ENCODE assay signal across 11 cellular contexts in the genomic region with DNA sequence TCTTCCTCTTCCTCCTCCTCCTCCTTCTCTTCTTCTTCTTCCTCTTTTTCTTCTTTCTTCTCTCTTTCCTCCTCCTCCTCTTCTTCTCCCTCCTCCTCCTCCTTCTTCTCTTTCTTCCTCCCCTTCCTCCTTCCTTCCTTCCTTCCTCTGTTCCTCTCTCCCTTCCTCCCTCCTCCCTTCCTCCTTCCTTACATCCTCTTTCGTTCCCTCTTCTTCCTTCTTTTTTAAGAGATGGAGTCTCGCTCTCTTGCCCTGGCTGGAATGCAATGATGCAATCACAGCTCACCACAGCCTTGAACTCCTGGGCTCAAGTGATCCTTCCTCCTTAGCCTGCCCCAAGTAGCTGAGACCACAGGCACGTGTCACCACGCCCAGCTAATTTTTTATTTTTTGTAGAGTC. TPM values are rescaled to one million over a fixed set of nuclear protein-coding genes. Genes with fewer than 3 reads are reported as not detected.
DNase-seq lines count a peak whose midpoint lies in the region; ATAC-seq, FAIRE-seq and TF ChIP-seq lines count a peak whose summit lies in the region.
"Had no signal": no experiment of that assay in that cellular context is flagged by ENCODE, and none has a peak within 500 bp of the region (broad histone marks: within the 10 kb centered on the region; RNA-seq: fewer than 3 reads in every experiment).

No MANE protein-coding gene starts in this region.

- TF ChIP-seq CTCF in K562 (IDR thresholded peaks at IDR 0.05 in 2 of 3, conservative IDR thresholded peaks at IDR 0.05 in 1 of 3; ENCODE audit: insufficient read depth in 2 of 3, low read depth in 1 of 3, low read length in 3 of 3) (no peak), lung (IDR thresholded peaks at IDR 0.05; ENCODE audit: control extremely low read depth, extremely low read depth) (no peak), mucosa of descending colon (IDR thresholded peaks at IDR 0.05) (no peak)

- no peak for TF ChIP-seq EP300 in K562 (IDR thresholded peaks at IDR 0.05; ENCODE audit: low read length)

- no peak overlapping the region for H3K4me2 ChIP-seq in K562 (ENCODE audit: insufficient read depth, low read length)

- FAIRE-seq in K562 (lab: Jason Lieb, UNC): no peak

- H3K27ac ChIP-seq in K562 (ENCODE audit: extremely low read depth, low read depth, low read length) (no peak overlapping the region), lung (ENCODE audit: low read depth in 1 of 2, low read length in 1 of 2) (peak overlapping the region in 1 of 2 donors; percentile 79)

- intact Hi-C loops in K562 (cut with micrococcal nuclease): no loop called here
- intact Hi-C loops in mucosa of descending colon (cut with DNase I, micrococcal nuclease): no loop called here

- TF ChIP-seq POLR2A in K562 (conservative IDR thresholded peaks at IDR 0.05): no peak

- peaks cover 2% of the 10 kb centered on the region for H3K9me1 ChIP-seq in K562 (ENCODE audit: control insufficient read depth, insufficient read depth, low read length)

- in situ Hi-C loops in K562 (cut with MboI): no loop called here

- H3K27me3 ChIP-seq in K562 (ENCODE audit: control insufficient read depth in 2 of 2, insufficient read depth in 2 of 2, low read length in 2 of 2) (no peaks in the 10 kb centered on the region; a peak in 1 of 5 replicates), lung (ENCODE audit: control insufficient read depth, insufficient read depth) (no peaks in the 10 kb centered on the region)

- H3K4me3 ChIP-seq in K562 (no peak overlapping the region), lung (no peak overlapping the region), mucosa of descending colon (no peak overlapping the region)

- POLR2A ChIA-PET in K562 (lab: Yijun Ruan, JAX): interaction anchor here (0.8 kb wide), 1 partner anchor 61 kb away, joined by 3 read pairs; no protein-coding TSS in a partner anchor

- no peaks in the 10 kb centered on the region for H3K9me3 ChIP-seq in K562 (replicated peaks; ENCODE audit: control insufficient read depth, insufficient read depth, low read depth, low read length)
- no peaks in the 10 kb centered on the region for H3K9me3 ChIP-seq in lung (ENCODE audit: control insufficient read depth in 2 of 2, insufficient read depth in 1 of 2, low read length in 1 of 2)
- H3K9me3 ChIP-seq in mucosa of descending colon: no peaks in the 10 kb centered on the region

- 44% methylated on average over 4 of the region's 4 CpGs for WGBS in K562 (ENCODE audit: insufficient coverage, low coverage, missing lambda C conversion rate)
- WGBS in lung, 2 donors: 35 to 48% methylated on average over 4 of the region's 4 CpGs

- H4K20me1 ChIP-seq in K562 (replicated peaks; ENCODE audit: control insufficient read depth, insufficient read depth, low read length): no peaks in the 10 kb centered on the region

- H3K36me3 ChIP-seq in K562 (ENCODE audit: control insufficient read depth, insufficient read depth, low read length) (peaks cover 34% of the 10 kb centered on the region; the same call in 2 of the 3 replicates), lung (ENCODE audit: control insufficient read depth in 2 of 2, insufficient read depth in 2 of 2, low read length in 2 of 2) (peaks cover 0 to 20% of the 10 kb centered on the region in 2 donors), mucosa of descending colon (ENCODE audit: low read depth) (no peaks in the 10 kb centered on the region)

- DNase-seq in A172 (ENCODE audit: low spot score) (peak; percentile 38), LHCN-M2 (ENCODE audit: low read depth) (peak; percentile 61), K562 (ENCODE audit: extremely low read depth in 1 of 4, low spot score in 3 of 4) (no peak), lung (ENCODE audit: low spot score) (peak; percentile 62), NCI-H128 (lab: John Stamatoyannopoulos, UW; ENCODE audit: unreplicated experiment) (no peak), mucosa of descending colon (no peak)
- DNase-seq: naive thymus-derived CD8-positive, alpha-beta T cell; substantia nigra; T-helper 2 cell had no signal

- H2AFZ ChIP-seq in K562 (ENCODE audit: low read depth, low read length): no peak overlapping the region

- CTCF ChIA-PET in K562 (lab: Yijun Ruan, JAX; ENCODE audit: low intra/inter-chr PET ratio): no interaction called here

- peaks cover 19 to 46% of the 10 kb centered on the region in 2 experiments; a peak in 4 of 5 replicates for H3K4me1 ChIP-seq in K562 (replicated peaks in 1 of 2; ENCODE audit: control insufficient read depth in 2 of 2, insufficient read depth in 2 of 2, low read length in 2 of 2)
- peaks cover 0 to 22% of the 10 kb centered on the region in 2 donors for H3K4me1 ChIP-seq in lung (ENCODE audit: control insufficient read depth in 2 of 2, insufficient read depth in 2 of 2, low read length in 2 of 2)
- peaks cover 13% of the 10 kb centered on the region for H3K4me1 ChIP-seq in mucosa of descending colon (ENCODE audit: low read depth)

- H3K79me2 ChIP-seq in K562 (ENCODE audit: control insufficient read depth, insufficient read depth, low read length): peaks cover 6% of the 10 kb centered on the region; the same call in 2 of the 3 replicates

- no peak for TF ChIP-seq RAD21 in K562 (CRISPR knock-in tag; conservative IDR thresholded peaks at IDR 0.05 in 1 of 2, IDR thresholded peaks at IDR 0.05 in 1 of 2)

- ATAC-seq in K562: no peak
- ATAC-seq in lung (ENCODE audit: insufficient read depth, low FRiP score): no peak
- no peak for ATAC-seq in GM21390 (IDR thresholded peaks at IDR 0.05; ENCODE audit: unreplicated experiment)
- no peak for ATAC-seq in mucosa of descending colon
- no peak for ATAC-seq in HG02981 (IDR thresholded peaks at IDR 0.05; ENCODE audit: unreplicated experiment)
- ATAC-seq: naive thymus-derived CD8-positive, alpha-beta T cell had no signal

- no TSS peak for BruUV-seq in K562 (replicated peaks; lab: Mats Ljungman, UMichigan)

- H3K9ac ChIP-seq in K562 (ENCODE audit: insufficient read depth in 1 of 2, low read depth in 2 of 2, low read length in 2 of 2): no peak overlapping the region

RNA-seq across cellular contexts. Expression of a gene that starts 13.2 kb away (rescaled TPM):
- total RNA-seq in A172 (2014; rRNA removed; shearing (Covaris generic)): 24.0 and 28.6 TPM in 2 replicates
- total RNA-seq in LHCN-M2 (2014; rRNA removed) (66.0 and 75.3 TPM in 2 replicates), K562 (2014; rRNA removed) (4.3 and 5.9 TPM in 2 replicates), K562 (2014; rRNA removed; fragmentation: Illumina TruSeq; extraction: Trizol) (1.6 and 1.8 TPM in 2 replicates), K562 (2015; rRNA removed; fragmentation: Illumina TruSeq; extraction: Trizol) (1.8 and 2.3 TPM in 2 replicates), K562 (2021) (26.3 and 32.2 TPM in 2 replicates), lung (100 to 1,000 TPM; 177 to 190 TPM), mucosa of descending colon (100 to 1,000 TPM in 1 of 3 donors, 10 to 100 TPM in 2; 10.8 to 108 (median 30.3) TPM)
- 260 TPM for polyA plus RNA-seq in LHCN-M2 (2012)
- total RNA-seq in K562 (2011; cell fraction: chromatin; rRNA removed; ENCODE audit: low replicate concordance): 11.5 and 24.1 TPM in 2 replicates
- total RNA-seq in K562 (2011; cell fraction: nucleolus; rRNA removed): 15.1 and 17.2 TPM in 2 replicates
- 13.1 and 17.8 TPM in 2 replicates for total RNA-seq in K562 (2011; cell fraction: nucleoplasm; rRNA removed)
- polyA plus RNA-seq in K562 (2011; rRNA removed) (3.0 and 9.6 TPM in 2 replicates), K562 (2014; fragmentation: Illumina TruSeq; extraction: Trizol) (14.7 and 15.3 TPM in 2 replicates), K562 (2014; fragmentation: Nextera tagmentation; extraction: Ambion mirVana) (1 to 10 TPM; 1.7 to 2.1 TPM), K562 (2014; rRNA removed) (7.5 and 9.0 TPM in 2 replicates), lung (10 to 100 TPM; 68.0 to 76.5 TPM)
- 6.5 and 11.7 TPM in 2 replicates for polyA plus RNA-seq in K562 (2011; cell fraction: cytosol; rRNA removed)
- polyA plus RNA-seq in K562 (2011; cell fraction: nucleus; rRNA removed): 5.3 and 11.9 TPM in 2 replicates
- 20.4 and 23.6 TPM in 2 replicates for polyA plus RNA-seq in K562 (2012)
- polyA minus RNA-seq in K562 (2011; rRNA and poly(A)+ RNA removed): 4.3 and 4.9 TPM in 2 replicates
- 31.8 and 37.0 TPM in 2 replicates for polyA minus RNA-seq in K562 (2011; cell fraction: cytosol; rRNA and poly(A)+ RNA removed)
- 7.6 and 8.9 TPM in 2 replicates for polyA minus RNA-seq in K562 (2011; cell fraction: nucleus; rRNA and poly(A)+ RNA removed)
- total RNA-seq: naive thymus-derived CD8-positive, alpha-beta T cell had no signal
- polyA plus RNA-seq: naive thymus-derived CD8-positive, alpha-beta T cell had no signal

RNA-seq across cellular contexts. Expression of a gene that starts 18.9 kb away (rescaled TPM):
- 20.2 and 41.3 TPM in 2 replicates for total RNA-seq in A172 (2014; rRNA removed; shearing (Covaris generic))
- total RNA-seq in LHCN-M2 (2014; rRNA removed): 78.7 and 86.8 TPM in 2 replicates
- 182 TPM for polyA plus RNA-seq in LHCN-M2 (2012)
- total RNA-seq in K562 (2011; cell fraction: chromatin; rRNA removed; ENCODE audit: low replicate concordance): 71.9 and 141 TPM in 2 replicates
- total RNA-seq in K562 (2011; cell fraction: nucleolus; rRNA removed): 125 and 129 TPM in 2 replicates
- 105 and 135 TPM in 2 replicates for total RNA-seq in K562 (2011; cell fraction: nucleoplasm; rRNA removed)
- 254 and 304 TPM in 2 replicates for total RNA-seq in K562 (2014; rRNA removed)
- total RNA-seq in K562 (2014; rRNA removed; fragmentation: Illumina TruSeq; extraction: Trizol): 97.1 and 111 TPM in 2 replicates
- 139 and 145 TPM in 2 replicates for total RNA-seq in K562 (2015; rRNA removed; fragmentation: Illumina TruSeq; extraction: Trizol)
- total RNA-seq in K562 (2021): 207 and 231 TPM in 2 replicates
- polyA plus RNA-seq in K562 (2011; rRNA removed): 146 and 189 TPM in 2 replicates
- polyA plus RNA-seq in K562 (2011; cell fraction: cytosol; rRNA removed): 121 and 183 TPM in 2 replicates
- polyA plus RNA-seq in K562 (2011; cell fraction: nucleus; rRNA removed): 86.3 and 109 TPM in 2 replicates
- 423 and 620 TPM in 2 replicates for polyA plus RNA-seq in K562 (2012)
- 113 and 268 TPM in 2 replicates for polyA plus RNA-seq in K562 (2014; fragmentation: Illumina TruSeq; extraction: Trizol)
- 1 to 10 TPM; 6.5 to 7.0 TPM for polyA plus RNA-seq in K562 (2014; fragmentation: Nextera tagmentation; extraction: Ambion mirVana)
- polyA plus RNA-seq in K562 (2014; rRNA removed): 257 and 274 TPM in 2 replicates
- polyA minus RNA-seq in K562 (2011; rRNA and poly(A)+ RNA removed): 48.0 and 49.6 TPM in 2 replicates
- polyA minus RNA-seq in K562 (2011; cell fraction: cytosol; rRNA and poly(A)+ RNA removed): 107 and 130 TPM in 2 replicates
- polyA minus RNA-seq in K562 (2011; cell fraction: nucleus; rRNA and poly(A)+ RNA removed): 35.7 and 49.4 TPM in 2 replicates
- 100 to 1,000 TPM; 146 to 188 TPM for total RNA-seq in lung
- 100 to 1,000 TPM; 198 to 498 TPM for polyA plus RNA-seq in lung
- total RNA-seq in mucosa of descending colon: 100 to 1,000 TPM; 237 to 391 (median 284) TPM

RNA-seq across cellular contexts. Expression of a gene that starts 52.0 kb away (rescaled TPM):
- total RNA-seq in A172 (2014; rRNA removed; shearing (Covaris generic)): 152 and 179 TPM in 2 replicates
- total RNA-seq in LHCN-M2 (2014; rRNA removed) (583 and 734 TPM in 2 replicates), K562 (2014; rRNA removed) (191 and 212 TPM in 2 replicates), K562 (2014; rRNA removed; fragmentation: Illumina TruSeq; extraction: Trizol) (78.3 and 95.2 TPM in 2 replicates), K562 (2015; rRNA removed; fragmentation: Illumina TruSeq; extraction: Trizol) (168 and 181 TPM in 2 replicates), K562 (2021) (91.9 and 103 TPM in 2 replicates), lung (100 to 1,000 TPM; 104 to 347 TPM), mucosa of descending colon (100 to 1,000 TPM; 228 to 527 (median 281) TPM)
- polyA plus RNA-seq in LHCN-M2 (2012): 307 TPM
- total RNA-seq in K562 (2011; cell fraction: chromatin; rRNA removed; ENCODE audit: low replicate concordance): 41.1 and 91.2 TPM in 2 replicates
- total RNA-seq in K562 (2011; cell fraction: nucleolus; rRNA removed): 75.2 and 79.4 TPM in 2 replicates
- 97.1 and 146 TPM in 2 replicates for total RNA-seq in K562 (2011; cell fraction: nucleoplasm; rRNA removed)
- polyA plus RNA-seq in K562 (2011; rRNA removed) (118 and 125 TPM in 2 replicates), K562 (2014; fragmentation: Illumina TruSeq; extraction: Trizol) (117 and 153 TPM in 2 replicates), K562 (2014; fragmentation: Nextera tagmentation; extraction: Ambion mirVana) (100 to 1,000 TPM; 268 to 279 TPM), K562 (2014; rRNA removed) (156 and 183 TPM in 2 replicates), lung (100 to 1,000 TPM; 345 to 532 TPM)
- 146 and 188 TPM in 2 replicates for polyA plus RNA-seq in K562 (2011; cell fraction: cytosol; rRNA removed)
- polyA plus RNA-seq in K562 (2011; cell fraction: nucleus; rRNA removed): 94.7 and 118 TPM in 2 replicates
- polyA plus RNA-seq in K562 (2012): 63.8 and 102 TPM in 2 replicates
- polyA minus RNA-seq in K562 (2011; rRNA and poly(A)+ RNA removed): 20.4 and 23.9 TPM in 2 replicates
- 24.2 and 24.3 TPM in 2 replicates for polyA minus RNA-seq in K562 (2011; cell fraction: cytosol; rRNA and poly(A)+ RNA removed)
- 17.6 and 19.3 TPM in 2 replicates for polyA minus RNA-seq in K562 (2011; cell fraction: nucleus; rRNA and poly(A)+ RNA removed)

Comparison
In these comparisons a context has a peak if more than half of its experiments do, and no peak if none do; other contexts are left out.
1. DNase-seq: peak in A172 (single experiment), LHCN-M2 (single experiment) and lung (single experiment); none in K562 (0 of 4), NCI-H128 (single experiment) and mucosa of descending colon (0 of 3).